Comparison of ENCODE assay signal across 25 cellular contexts in genomic region chr14:105982664-105983063, GRCh38.
DNase-seq lines count a peak whose midpoint lies in the region; ATAC-seq and TF ChIP-seq lines count a peak whose summit lies in the region.
"Had no signal": no experiment of that assay in that cellular context is flagged by ENCODE, and none has a peak within 500 bp of the region (broad histone marks: within the 10 kb centered on the region; RNA-seq: fewer than 3 reads in every experiment).

No MANE protein-coding gene starts in this region.

- no peaks in the 10 kb centered on the region for H3K27me3 Mint-ChIP-seq in activated CD4-positive, alpha-beta T cell treated with anti-CD3 and anti-CD28 coated beads for 36 hours
- no peaks in the 10 kb centered on the region for H3K27me3 Mint-ChIP-seq in CD4-positive, alpha-beta T cell
- H3K27me3 Mint-ChIP-seq in T-cell = no peaks in the 10 kb centered on the region
- peaks cover 0 to 15% of the 10 kb centered on the region in 2 donors for H3K27me3 Mint-ChIP-seq in natural killer cell treated with Interleukin-12 subunit alpha and Interleukin-12 subunit beta and Interleukin-15 and Interleukin-18, amount 100 ng/mL, for 72 hours
- H3K27me3 Mint-ChIP-seq in MCF 10A (ENCODE audit: insufficient read depth, unreplicated experiment) = peaks cover 14% of the 10 kb centered on the region
- H3K27me3 Mint-ChIP-seq in endodermal cell (ENCODE audit: insufficient read depth) = no peaks in the 10 kb centered on the region

- H3K27ac ChIP-seq in CD4-positive, alpha-beta T cell (ENCODE audit: low read depth, low read length) = no peak overlapping the region
- no peak overlapping the region for H3K27ac ChIP-seq in endodermal cell (ENCODE audit: low read depth, low read length)
- H3K27ac ChIP-seq: 22Rv1; BLaER1 treated with 17β-estradiol and CSF1 and Interleukin-3, amounts not matched to agents 10 nM and 100 nM; KMS-11 had no signal

- H3K36me3 Mint-ChIP-seq in activated CD4-positive, alpha-beta T cell treated with anti-CD3 and anti-CD28 coated beads for 36 hours (ENCODE audit: low read depth) = no peaks in the 10 kb centered on the region
- H3K36me3 Mint-ChIP-seq in CD4-positive, alpha-beta T cell (ENCODE audit: low read depth) = no peaks in the 10 kb centered on the region
- H3K36me3 Mint-ChIP-seq in T-cell (no peaks in the 10 kb centered on the region), MCF 10A (ENCODE audit: insufficient read depth, unreplicated experiment) (no peaks in the 10 kb centered on the region), endodermal cell (ENCODE audit: low read depth) (no peaks in the 10 kb centered on the region)
- H3K36me3 Mint-ChIP-seq in natural killer cell treated with Interleukin-12 subunit alpha and Interleukin-12 subunit beta and Interleukin-15 and Interleukin-18, amount 100 ng/mL, for 72 hours = no peaks in the 10 kb centered on the region

- H3K4me1 Mint-ChIP-seq in activated CD4-positive, alpha-beta T cell treated with anti-CD3 and anti-CD28 coated beads for 36 hours = peaks cover 55% of the 10 kb centered on the region
- H3K4me1 Mint-ChIP-seq in CD4-positive, alpha-beta T cell (ENCODE audit: low read depth) = peaks cover 70% of the 10 kb centered on the region
- H3K4me1 Mint-ChIP-seq in T-cell = peaks cover 60 to 69% (median 62%) of the 10 kb centered on the region in 3 donors
- H3K4me1 Mint-ChIP-seq in natural killer cell treated with Interleukin-12 subunit alpha and Interleukin-12 subunit beta and Interleukin-15 and Interleukin-18, amount 100 ng/mL, for 72 hours (ENCODE audit: low read depth in 2 of 2) = peaks cover 54 to 62% of the 10 kb centered on the region in 2 donors
- H3K4me1 Mint-ChIP-seq in MCF 10A (ENCODE audit: insufficient read depth, unreplicated experiment) = peaks cover 6% of the 10 kb centered on the region
- no peaks in the 10 kb centered on the region for H3K4me1 Mint-ChIP-seq in endodermal cell

- TF ChIP-seq CTCF in CD4-positive, alpha-beta T cell (IDR thresholded peaks at IDR 0.05) = no peak
- no peak for TF ChIP-seq CTCF in MCF 10A (IDR thresholded peaks at IDR 0.05; ENCODE audit: unreplicated experiment)
- TF ChIP-seq CTCF in endodermal cell (conservative IDR thresholded peaks at IDR 0.05) = no peak

- H3K9me3 Mint-ChIP-seq in activated CD4-positive, alpha-beta T cell treated with anti-CD3 and anti-CD28 coated beads for 36 hours (ENCODE audit: low read depth) = no peaks in the 10 kb centered on the region
- H3K9me3 Mint-ChIP-seq in CD4-positive, alpha-beta T cell = no peaks in the 10 kb centered on the region
- H3K9me3 Mint-ChIP-seq in T-cell (no peaks in the 10 kb centered on the region), MCF 10A (ENCODE audit: unreplicated experiment) (no peaks in the 10 kb centered on the region), endodermal cell (peaks cover 97% of the 10 kb centered on the region)
- no peaks in the 10 kb centered on the region for H3K9me3 Mint-ChIP-seq in natural killer cell treated with Interleukin-12 subunit alpha and Interleukin-12 subunit beta and Interleukin-15 and Interleukin-18, amount 100 ng/mL, for 72 hours

- BruUV-seq in MCF 10A (replicated peaks; lab: Mats Ljungman, UMichigan) = no TSS peak

- no peak overlapping the region for H3K4me3 Mint-ChIP-seq in activated CD4-positive, alpha-beta T cell treated with anti-CD3 and anti-CD28 coated beads for 36 hours
- no peak overlapping the region for H3K4me3 Mint-ChIP-seq in CD4-positive, alpha-beta T cell
- H3K4me3 Mint-ChIP-seq in T-cell = peak overlapping the region in 1 of 3 donors; percentile 13
- H3K4me3 Mint-ChIP-seq in natural killer cell treated with Interleukin-12 subunit alpha and Interleukin-12 subunit beta and Interleukin-15 and Interleukin-18, amount 100 ng/mL, for 72 hours = peak overlapping the region; percentile 62
- no peak overlapping the region for H3K4me3 Mint-ChIP-seq in MCF 10A (ENCODE audit: unreplicated experiment)
- no peak overlapping the region for H3K4me3 Mint-ChIP-seq in endodermal cell

- POLR2A ChIA-PET in activated CD4-positive, alpha-beta T cell treated with anti-CD3 and anti-CD28 coated beads for 36 hours (lab: Charles Lee) = interaction anchor here (0.6 kb wide), 1 partner anchor 48 kb away, joined by 6 read pairs; no protein-coding TSS in a partner anchor
- POLR2A ChIA-PET in CD4-positive, alpha-beta T cell (lab: Charles Lee) = no interaction called here
- POLR2A ChIA-PET in T-cell (lab: Charles Lee) = no interaction called here
- POLR2A ChIA-PET in MCF 10A (lab: Yijun Ruan, JAX) = no interaction called here

- peak; percentile 4 for DNase-seq in activated CD4-positive, alpha-beta T cell treated with anti-CD3 and anti-CD28 coated beads for 36 hours
- DNase-seq in activated CD4-positive, alpha-beta T cell treated with anti-CD3 and anti-CD28 coated beads for 1 hour = no peak
- DNase-seq in CD4-positive, alpha-beta T cell = no peak
- DNase-seq in T-cell (no peak), MCF 10A (ENCODE audit: unreplicated experiment) (no peak), endodermal cell (no peak)
- DNase-seq in natural killer cell treated with Interleukin-12 subunit alpha and Interleukin-12 subunit beta and Interleukin-15 and Interleukin-18, amount 100 ng/mL, for 72 hours (ENCODE audit: low spot score) = no peak
- DNase-seq: ACHN, DMS53, EL, GOT3, HCEC 1CT, IMR-90, NCI-H1417, NCI-H1694 treated with DMSO at 0.1 percent for 48 hours, NCI-H2081 treated with DMSO at 0.1 percent for 48 hours, NCI-H2171 treated with DMSO at 0.1 percent for 48 hours, NCI-H524 treated with DMSO at 0.1 percent for 48 hours, NCI-H82, SIG-M5 had no signal

- H3K27me3 ChIP-seq in CD4-positive, alpha-beta T cell (ENCODE audit: control insufficient read depth, insufficient read depth, low read length) = no peaks in the 10 kb centered on the region
- H3K27me3 ChIP-seq in endodermal cell (ENCODE audit: control insufficient read depth, insufficient read depth, low read length, poor library complexity, severe bottlenecking) = no peaks in the 10 kb centered on the region
- H3K27me3 ChIP-seq: BLaER1 treated with 17β-estradiol and CSF1 and Interleukin-3, amounts not matched to agents 10 nM and 100 nM had no signal

- no peaks in the 10 kb centered on the region for H3K4me1 ChIP-seq in endodermal cell (ENCODE audit: control insufficient read depth, insufficient read depth, low read length)
- H3K4me1 ChIP-seq: BLaER1 treated with 17β-estradiol and CSF1 and Interleukin-3, amounts not matched to agents 10 nM and 100 nM had no signal

- H3K27ac Mint-ChIP-seq in activated CD4-positive, alpha-beta T cell treated with anti-CD3 and anti-CD28 coated beads for 36 hours = no peak overlapping the region
- H3K27ac Mint-ChIP-seq in CD4-positive, alpha-beta T cell = peak overlapping the region; percentile 80
- H3K27ac Mint-ChIP-seq in T-cell (peak overlapping the region; percentile 78 to 84), MCF 10A (ENCODE audit: low read depth, unreplicated experiment) (no peak overlapping the region), endodermal cell (no peak overlapping the region)
- peak overlapping the region; percentile 79 to 92 for H3K27ac Mint-ChIP-seq in natural killer cell treated with Interleukin-12 subunit alpha and Interleukin-12 subunit beta and Interleukin-15 and Interleukin-18, amount 100 ng/mL, for 72 hours

- CTCF ChIA-PET in activated CD4-positive, alpha-beta T cell treated with anti-CD3 and anti-CD28 coated beads for 36 hours (lab: Charles Lee) = interaction anchor here (0.8 to 1.3 kb wide), 4 partner anchors 13 to 63 kb away, joined by 3 to 6 read pairs (median 3); no protein-coding TSS in a partner anchor
- CTCF ChIA-PET in CD4-positive, alpha-beta T cell (lab: Charles Lee) = no interaction called here
- CTCF ChIA-PET in T-cell (lab: Charles Lee) (interaction anchor here in 1 of 2 donors (1.4 to 2.6 kb wide), 2 partner anchors 19 to 23 kb away, joined by 3 to 11 read pairs; no protein-coding TSS in a partner anchor), MCF 10A (lab: Yijun Ruan, JAX) (interaction anchor here (1.0 kb wide), 1 partner anchor 25 kb away, joined by 3 read pairs; no protein-coding TSS in a partner anchor)

- no peaks in the 10 kb centered on the region for H3K9me3 ChIP-seq in CD4-positive, alpha-beta T cell (ENCODE audit: control insufficient read depth, low read length)
- peaks cover 49% of the 10 kb centered on the region for H3K9me3 ChIP-seq in endodermal cell (ENCODE audit: control insufficient read depth, low read length)
- H3K9me3 ChIP-seq: BLaER1 treated with 17β-estradiol and CSF1 and Interleukin-3, amounts not matched to agents 10 nM and 100 nM had no signal

- intact Hi-C loops in activated CD4-positive, alpha-beta T cell treated with anti-CD3 and anti-CD28 coated beads for 36 hours (cut with DNase I, micrococcal nuclease) = no loop called here
- intact Hi-C loops in CD4-positive, alpha-beta T cell (cut with DNase I, micrococcal nuclease) = no loop called here
- intact Hi-C loops in MCF 10A (cut with micrococcal nuclease) = no loop called here

- no peak overlapping the region for H3K4me3 ChIP-seq in endodermal cell (ENCODE audit: low read length)
- H3K4me3 ChIP-seq: BLaER1 treated with 17β-estradiol and CSF1 and Interleukin-3, amounts not matched to agents 10 nM and 100 nM had no signal

- H3K36me3 ChIP-seq in endodermal cell (ENCODE audit: control insufficient read depth, insufficient read depth, low read length) = no peaks in the 10 kb centered on the region
- H3K36me3 ChIP-seq: BLaER1 treated with 17β-estradiol and CSF1 and Interleukin-3, amounts not matched to agents 10 nM and 100 nM had no signal

- no peak overlapping the region for H3K9ac ChIP-seq in endodermal cell (ENCODE audit: extremely low read depth, low read length, poor library complexity, severe bottlenecking)
- H3K9ac ChIP-seq: BLaER1 treated with 17β-estradiol and CSF1 and Interleukin-3, amounts not matched to agents 10 nM and 100 nM; KMS-11 had no signal

- 87% methylated on average over 7 to 8 of the region's 8 CpGs for WGBS in endodermal cell (ENCODE audit: insufficient coverage in 1 of 2, insufficient read length in 1 of 2), 2 experiments

- ATAC-seq in activated CD4-positive, alpha-beta T cell treated with anti-CD3 and anti-CD28 coated beads for 36 hours = no peak
- no peak for ATAC-seq in CD4-positive, alpha-beta T cell (ENCODE audit: poor library complexity)
- no peak for ATAC-seq in T-cell (replicated peaks in 1 of 4)
- no peak for ATAC-seq in natural killer cell treated with Interleukin-12 subunit alpha and Interleukin-12 subunit beta and Interleukin-15 and Interleukin-18, amount 100 ng/mL, for 72 hours
- ATAC-seq in HG03354 (IDR thresholded peaks at IDR 0.05; ENCODE audit: poor library complexity, severe bottlenecking, unreplicated experiment) = no peak
- ATAC-seq: Panc1 had no signal

Comparison
In these comparisons a context has a peak if more than half of its experiments do, and no peak if none do; other contexts are left out.
1. H3K27ac Mint-ChIP-seq: peak in CD4-positive, alpha-beta T cell (single experiment), T-cell (2 of 2) and natural killer cell treated with Interleukin-12 subunit alpha and Interleukin-12 subunit beta and Interleukin-15 and Interleukin-18, amount 100 ng/mL, for 72 hours (2 of 2); none in activated CD4-positive, alpha-beta T cell treated with anti-CD3 and anti-CD28 coated beads for 36 hours (single experiment), MCF 10A (single experiment) and endodermal cell (single experiment).